ENCODE assay signal across 25 cellular contexts in the genomic region with DNA sequence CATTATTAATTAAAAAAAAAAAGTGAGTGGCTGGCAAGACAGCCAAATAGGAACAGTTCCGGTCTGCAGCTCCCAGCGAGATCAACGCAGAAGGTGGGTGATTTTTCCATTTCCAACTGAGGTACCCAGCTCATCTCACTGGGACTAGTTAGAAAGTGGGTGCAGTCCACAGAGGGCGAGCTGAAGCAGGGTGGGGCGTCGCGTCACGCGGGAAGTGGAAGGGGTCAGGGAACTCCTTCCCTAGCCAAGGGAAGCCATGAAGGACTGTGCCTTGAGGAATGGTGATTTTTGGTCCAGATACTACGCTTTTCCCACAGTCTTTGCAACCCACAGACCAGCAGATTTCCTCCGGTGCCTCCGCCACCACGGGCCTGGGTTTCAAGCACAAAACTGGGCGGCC.
"Had no signal": no experiment of that assay in that cellular context is flagged by ENCODE, and none has a peak within 500 bp of the region (broad histone marks: within the 10 kb centered on the region; RNA-seq: fewer than 3 reads in every experiment).

No MANE protein-coding gene starts in this region.

- H3K9ac ChIP-seq: parathyroid adenoma had no signal

- H3K36me3 ChIP-seq: thyroid gland had no signal

- H3K27ac ChIP-seq: epithelial cell of prostate, gastrocnemius medialis, parathyroid adenoma, stomach, thyroid gland, vagina had no signal

- H3K79me2 ChIP-seq: parathyroid adenoma had no signal

- H3K4me3 ChIP-seq: gastrocnemius medialis, lung, smooth muscle cell, stomach, thyroid gland, vagina had no signal

- H3K4me2 ChIP-seq: smooth muscle cell had no signal

- ATAC-seq: effector memory CD8-positive, alpha-beta T cell; esophagus mucosa; gastrocnemius medialis; left lobe of liver; naive thymus-derived CD4-positive, alpha-beta T cell; sciatic nerve; stimulated activated effector memory CD8-positive, alpha-beta T cell treated with anti-CD3 and anti-CD28 coated beads, Interleukin-12 subunit alpha, Interleukin-12 subunit beta, amount 100 ng/mL, for 72 hours had no signal

- H3K9me3 ChIP-seq: gastrocnemius medialis, thyroid gland, vagina had no signal

- H2AFZ ChIP-seq: parathyroid adenoma had no signal

- H3K27me3 Mint-ChIP-seq: effector memory CD8-positive, alpha-beta T cell; naive thymus-derived CD4-positive, alpha-beta T cell; progenitor cell of endocrine pancreas had no signal

- H3K4me1 ChIP-seq: gastrocnemius medialis, parathyroid adenoma, stomach, thyroid gland, vagina had no signal

- H3K27me3 ChIP-seq: gastrocnemius medialis, stomach, thyroid gland, vagina had no signal

- H3K9me3 Mint-ChIP-seq: effector memory CD8-positive, alpha-beta T cell; stimulated activated effector memory CD8-positive, alpha-beta T cell treated with anti-CD3 and anti-CD28 coated beads, Interleukin-12 subunit alpha, Interleukin-12 subunit beta, amount 100 ng/mL, for 72 hours had no signal

- H3K27ac Mint-ChIP-seq: progenitor cell of endocrine pancreas; stimulated activated effector memory CD8-positive, alpha-beta T cell treated with anti-CD3 and anti-CD28 coated beads, Interleukin-12 subunit alpha, Interleukin-12 subunit beta, amount 100 ng/mL, for 72 hours had no signal

- DNase-seq: cortex of kidney; effector memory CD8-positive, alpha-beta T cell; foreskin fibroblast; gastrocnemius medialis; head of caudate nucleus; midbrain; naive thymus-derived CD4-positive, alpha-beta T cell; stimulated activated CD4-positive, alpha-beta T cell treated with anti-CD3 and anti-CD28 coated beads, Interleukin-12 subunit alpha, Interleukin-12 subunit beta, amount 100 ng/mL, for 4 hours; stimulated activated CD4-positive, alpha-beta T cell treated with anti-CD3 and anti-CD28 coated beads, Interleukin-1b, Interleukin-23, amount 100 ng/mL, for 48 hours; stimulated activated CD4-positive, alpha-beta T cell treated with anti-CD3 and anti-CD28 coated beads, Interleukin-4, amount 100 ng/mL, for 1 hour; stimulated activated naive CD4-positive, alpha-beta T cell treated with Interleukin-2 at 50 U/mL for 16 hours; stomach; thyroid gland; trophoblast cell had no signal

- H3K4me3 Mint-ChIP-seq: effector memory CD8-positive, alpha-beta T cell; naive thymus-derived CD4-positive, alpha-beta T cell; stimulated activated effector memory CD8-positive, alpha-beta T cell treated with anti-CD3 and anti-CD28 coated beads, Interleukin-12 subunit alpha, Interleukin-12 subunit beta, amount 100 ng/mL, for 72 hours had no signal

- FAIRE-seq: keratinocyte had no signal
